ENCODE assay signal across 1 cellular context in the genomic region with DNA sequence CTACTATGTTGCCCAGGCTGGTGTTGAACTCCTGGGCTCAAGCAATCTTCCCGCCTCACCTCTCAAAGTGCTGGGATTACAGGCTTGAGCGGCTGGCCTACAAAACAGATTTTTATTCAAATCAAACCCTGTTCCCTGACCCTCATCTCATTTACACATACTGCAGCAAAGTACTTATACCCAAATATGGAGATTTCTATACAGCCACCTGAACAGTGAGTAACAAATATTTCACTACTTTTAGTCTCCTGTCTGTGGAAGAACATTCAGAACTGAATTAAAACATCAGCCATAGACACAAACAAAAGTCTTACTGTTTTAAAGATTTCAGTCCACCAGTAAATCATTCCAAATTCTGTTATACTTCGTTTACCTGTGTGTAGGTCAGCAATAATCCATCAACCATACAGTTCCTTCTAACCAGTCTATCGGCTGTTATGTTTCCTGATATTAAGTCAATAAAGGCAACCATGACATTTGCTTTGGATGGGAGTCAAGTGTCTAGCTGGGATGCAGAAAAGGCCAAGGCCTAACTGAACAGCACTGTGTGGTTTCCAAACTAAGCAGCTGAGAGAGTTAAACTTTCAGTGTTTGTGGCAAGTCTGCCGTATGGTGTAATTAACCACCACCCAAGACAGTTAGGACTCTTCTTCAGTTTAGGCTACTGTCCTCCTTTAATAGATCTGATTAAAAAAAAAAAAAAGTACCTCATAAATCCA.
TF ChIP-seq lines count a peak whose summit lies in the region.

No MANE protein-coding gene starts in this region.

TF ChIP-seq in GM12878, 131 proteins besides CTCF, POLR2A, EP300 and RAD21:
- TF ChIP-seq, protein P1, sequence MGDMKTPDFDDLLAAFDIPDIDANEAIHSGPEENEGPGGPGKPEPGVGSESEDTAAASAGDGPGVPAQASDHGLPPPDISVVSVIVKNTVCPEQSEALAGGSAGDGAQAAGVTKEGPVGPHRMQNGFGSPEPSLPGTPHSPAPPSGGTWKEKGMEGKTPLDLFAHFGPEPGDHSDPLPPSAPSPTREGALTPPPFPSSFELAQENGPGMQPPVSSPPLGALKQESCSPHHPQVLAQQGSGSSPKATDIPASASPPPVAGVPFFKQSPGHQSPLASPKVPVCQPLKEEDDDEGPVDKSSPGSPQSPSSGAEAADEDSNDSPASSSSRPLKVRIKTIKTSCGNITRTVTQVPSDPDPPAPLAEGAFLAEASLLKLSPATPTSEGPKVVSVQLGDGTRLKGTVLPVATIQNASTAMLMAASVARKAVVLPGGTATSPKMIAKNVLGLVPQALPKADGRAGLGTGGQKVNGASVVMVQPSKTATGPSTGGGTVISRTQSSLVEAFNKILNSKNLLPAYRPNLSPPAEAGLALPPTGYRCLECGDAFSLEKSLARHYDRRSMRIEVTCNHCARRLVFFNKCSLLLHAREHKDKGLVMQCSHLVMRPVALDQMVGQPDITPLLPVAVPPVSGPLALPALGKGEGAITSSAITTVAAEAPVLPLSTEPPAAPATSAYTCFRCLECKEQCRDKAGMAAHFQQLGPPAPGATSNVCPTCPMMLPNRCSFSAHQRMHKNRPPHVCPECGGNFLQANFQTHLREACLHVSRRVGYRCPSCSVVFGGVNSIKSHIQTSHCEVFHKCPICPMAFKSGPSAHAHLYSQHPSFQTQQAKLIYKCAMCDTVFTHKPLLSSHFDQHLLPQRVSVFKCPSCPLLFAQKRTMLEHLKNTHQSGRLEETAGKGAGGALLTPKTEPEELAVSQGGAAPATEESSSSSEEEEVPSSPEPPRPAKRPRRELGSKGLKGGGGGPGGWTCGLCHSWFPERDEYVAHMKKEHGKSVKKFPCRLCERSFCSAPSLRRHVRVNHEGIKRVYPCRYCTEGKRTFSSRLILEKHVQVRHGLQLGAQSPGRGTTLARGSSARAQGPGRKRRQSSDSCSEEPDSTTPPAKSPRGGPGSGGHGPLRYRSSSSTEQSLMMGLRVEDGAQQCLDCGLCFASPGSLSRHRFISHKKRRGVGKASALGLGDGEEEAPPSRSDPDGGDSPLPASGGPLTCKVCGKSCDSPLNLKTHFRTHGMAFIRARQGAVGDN (IDR thresholded peaks at IDR 0.05), result no peak
- peak; percentile 66 for TF ChIP-seq RUNX3 (IDR thresholded peaks at IDR 0.05; ENCODE audit: low read length)
